8 cellular contexts compared by ENCODE assay signal in genomic region chr10:43138757-43139241, GRCh38. TPM values are rescaled to one million over a fixed set of nuclear protein-coding genes. Genes with fewer than 3 reads are reported as not detected.
DNase-seq lines count a peak whose midpoint lies in the region; ATAC-seq, FAIRE-seq and TF ChIP-seq lines count a peak whose summit lies in the region.

No MANE protein-coding gene starts in this region.

- TF ChIP-seq POLR2A in H1 (IDR thresholded peaks at IDR 0.05; ENCODE audit: control extremely low read depth in 1 of 2, low read depth in 2 of 2, low read length in 2 of 2): no peak

- H3K18ac ChIP-seq in H1 (ENCODE audit: extremely low read depth, low read length): no peak overlapping the region

- TF ChIP-seq CTCF in H1 (IDR thresholded peaks at IDR 0.05; ENCODE audit: control extremely low read depth in 1 of 3, insufficient read depth in 1 of 3, low read depth in 1 of 3, low read length in 3 of 3): no peak

- H3K36me3 Mint-ChIP-seq in stimulated activated naive B cell treated with anti-CD40 and anti-IgM and Interleukin-4, amounts not matched to agents 10 μg/mL and 1 μg/mL and 100 μg/mL, for 72 hours: peaks cover 2 to 10% of the 10 kb centered on the region in 2 donors

- POLR2A ChIA-PET in H1 (lab: Charles Lee; ENCODE audit: partially characterized antibody): interaction anchor here (0.6 to 1.0 kb wide), 3 partner anchors 22 to 265 kb away, joined by 3 to 4 read pairs (median 3); no protein-coding TSS in a partner anchor

- H4K8ac ChIP-seq in H1 (ENCODE audit: extremely low read depth, insufficient read depth, low read length): no peak overlapping the region

- peak overlapping the region; percentile 71 to 93 (median 80) for H3K4me3 ChIP-seq in H1 (ENCODE audit: extremely low read depth in 1 of 4, insufficient read depth in 2 of 4, low read depth in 3 of 4, low read length in 4 of 4)
- peak overlapping the region; percentile 85 to 86 for H3K4me3 ChIP-seq in mucosa of rectum (ENCODE audit: low read length in 2 of 2)

- H3K4me1 ChIP-seq in H1 (replicated peaks in 1 of 4; ENCODE audit: control insufficient read depth in 3 of 4, insufficient read depth in 4 of 4, low read length in 3 of 4) (peaks cover 0 to 5% (median 0%) of the 10 kb centered on the region in 4 experiments; a peak in 4 of 7 replicates), mucosa of rectum (ENCODE audit: control insufficient read depth in 2 of 2, insufficient read depth in 2 of 2, low read length in 2 of 2) (peaks cover 3 to 6% of the 10 kb centered on the region in 2 donors)

- H3K9ac ChIP-seq in H1 (replicated peaks in 1 of 4; ENCODE audit: extremely low read depth in 1 of 4, low read depth in 3 of 4, low read length in 3 of 4) (peak overlapping the region in 2 of 4 experiments; percentile 9 to 12; a peak in 2 of 7 replicates), mucosa of rectum (ENCODE audit: low read depth in 1 of 2, low read length in 2 of 2) (peak overlapping the region; percentile 82 to 85)

- no peaks in the 10 kb centered on the region for H3K36me3 ChIP-seq in H1 (ENCODE audit: control insufficient read depth in 2 of 4, insufficient read depth in 4 of 4, low read length in 3 of 4)
- H3K36me3 ChIP-seq in mucosa of rectum (ENCODE audit: control insufficient read depth in 2 of 2, insufficient read depth in 2 of 2, low read length in 2 of 2): no peaks in the 10 kb centered on the region

- no peaks in the 10 kb centered on the region for H3K9me3 ChIP-seq in H1 (ENCODE audit: insufficient read depth in 2 of 2, low read depth in 1 of 2, low read length in 1 of 2)
- no peaks in the 10 kb centered on the region for H3K9me3 ChIP-seq in mucosa of rectum (ENCODE audit: control insufficient read depth in 2 of 2, low read length in 2 of 2)

- H2BK120ac ChIP-seq in H1 (replicated peaks; ENCODE audit: low read depth, low read length): no peak overlapping the region

- no peak overlapping the region for H2BK5ac ChIP-seq in H1 (ENCODE audit: low read depth, low read length)

- no peak overlapping the region for H4K5ac ChIP-seq in H1 (ENCODE audit: insufficient read length, low read depth, low read length)

- H3K79me1 ChIP-seq in H1 (ENCODE audit: low read depth, low read length): no peaks in the 10 kb centered on the region

- peak overlapping the region; percentile 97 to 99 for H3K4me3 Mint-ChIP-seq in stimulated activated naive B cell treated with anti-CD40 and anti-IgM and Interleukin-4, amounts not matched to agents 10 μg/mL and 1 μg/mL and 100 μg/mL, for 72 hours

- no peaks in the 10 kb centered on the region for H3K9me3 Mint-ChIP-seq in stimulated activated naive B cell treated with anti-CD40 and anti-IgM and Interleukin-4, amounts not matched to agents 10 μg/mL and 1 μg/mL and 100 μg/mL, for 72 hours

- TF ChIP-seq EP300 in H1 (IDR thresholded peaks at IDR 0.05; ENCODE audit: borderline replicate concordance in 1 of 2, low read depth in 2 of 2, low read length in 2 of 2): no peak

- H3K27me3 ChIP-seq in H1 (replicated peaks in 1 of 4; ENCODE audit: control insufficient read depth in 3 of 4, extremely low read depth in 1 of 4, insufficient read depth in 3 of 4, low read length in 3 of 4) (peaks cover 0 to 7% (median 1%) of the 10 kb centered on the region in 4 experiments; a peak in 3 of 7 replicates), mucosa of rectum (ENCODE audit: control insufficient read depth in 2 of 2, insufficient read depth in 2 of 2, low read length in 2 of 2) (no peaks in the 10 kb centered on the region)

- peaks cover 1 to 2% of the 10 kb centered on the region in 2 experiments for H4K20me1 ChIP-seq in H1 (replicated peaks in 1 of 2; ENCODE audit: control insufficient read depth in 1 of 2, insufficient read depth in 2 of 2, low read length in 2 of 2)

- CTCF ChIA-PET in H1 (lab: Charles Lee; ENCODE audit: partially characterized antibody): interaction anchor here (0.6 to 1.4 kb wide), 4 partner anchors 18 to 319 kb away, joined by 3 to 6 read pairs (median 4); no protein-coding TSS in a partner anchor

- peak overlapping the region; percentile 1; the same call in 1 of the 2 replicates for H2AFZ ChIP-seq in H1 (ENCODE audit: low read length)

- no peak overlapping the region for H2BK12ac ChIP-seq in H1 (ENCODE audit: low read depth, low read length)

- no peak overlapping the region for H2BK20ac ChIP-seq in H1 (ENCODE audit: low read length)

- no peak overlapping the region for H3K56ac ChIP-seq in H1 (replicated peaks; ENCODE audit: insufficient read length, low read depth, low read length)

- H2BK15ac ChIP-seq in H1 (ENCODE audit: low read length): no peak overlapping the region

- H2AK5ac ChIP-seq in H1 (ENCODE audit: low read depth, low read length): no peak overlapping the region

- 6% methylated on average over 22 of the region's 22 CpGs; no CpG with 5 or more reads in 1 of the 2 experiments for WGBS in H1 (ENCODE audit: extremely low coverage in 1 of 2, insufficient coverage in 1 of 2, insufficient read length in 1 of 2, insufficient replicate concordance in 2 of 2, low coverage in 1 of 2, low lambda C conversion rate in 2 of 2, missing lambda C conversion rate in 1 of 2), 2 experiments

- peak; percentile 20 for DNase-seq in NCI-H1694 (lab: John Stamatoyannopoulos, UW)
- DNase-seq in activated CD4-positive, alpha-beta T cell treated with anti-CD3 and anti-CD28 coated beads, Interleukin-2, amount 50 U/mL, for 4 hours: peak; percentile 47 to 52
- no peak for DNase-seq in H1 (ENCODE audit: low read depth in 1 of 2, low spot score in 2 of 2)
- DNase-seq in stimulated activated naive B cell treated with anti-CD40 and anti-IgM and Interleukin-4, amounts not matched to agents 10 μg/mL and 1 μg/mL and 100 μg/mL, for 72 hours: peak; percentile 52
- no peak for DNase-seq in NCI-H1930 (lab: John Stamatoyannopoulos, UW)

- H3K27ac Mint-ChIP-seq in stimulated activated naive B cell treated with anti-CD40 and anti-IgM and Interleukin-4, amounts not matched to agents 10 μg/mL and 1 μg/mL and 100 μg/mL, for 72 hours: peak overlapping the region; percentile 99

- ATAC-seq in GM18498 (IDR thresholded peaks at IDR 0.05; ENCODE audit: unreplicated experiment) (peak; percentile 41), HG02588 (IDR thresholded peaks at IDR 0.05; ENCODE audit: unreplicated experiment) (peak; percentile 35)
- peak; percentile 60 to 66 for ATAC-seq in stimulated activated naive B cell treated with anti-CD40 and anti-IgM and Interleukin-4, amounts not matched to agents 10 μg/mL and 1 μg/mL and 100 μg/mL, for 72 hours (replicated peaks)

- H3K4ac ChIP-seq in H1 (replicated peaks; ENCODE audit: insufficient read length, low read depth, low read length): no peak overlapping the region

- H4K91ac ChIP-seq in H1 (replicated peaks; ENCODE audit: insufficient read length, low read length): no peak overlapping the region

- peaks cover 0 to 12% of the 10 kb centered on the region in 2 experiments; a peak in 1 of 4 replicates for H3K79me2 ChIP-seq in H1 (ENCODE audit: control insufficient read depth in 1 of 2, insufficient read depth in 2 of 2, low read length in 2 of 2)

- no peak overlapping the region for H3K23ac ChIP-seq in H1 (ENCODE audit: insufficient read length)

- H3K14ac ChIP-seq in H1 (ENCODE audit: insufficient read length): no peak overlapping the region

- H3K27me3 Mint-ChIP-seq in stimulated activated naive B cell treated with anti-CD40 and anti-IgM and Interleukin-4, amounts not matched to agents 10 μg/mL and 1 μg/mL and 100 μg/mL, for 72 hours: no peaks in the 10 kb centered on the region

- H3K27ac ChIP-seq in H1 (ENCODE audit: low read depth, low read length): no peak overlapping the region
- H3K27ac ChIP-seq in mucosa of rectum (ENCODE audit: low read depth in 2 of 2, low read length in 2 of 2): peak overlapping the region; percentile 87

- peak overlapping the region; percentile 71 to 78 for H3K4me2 ChIP-seq in H1 (ENCODE audit: insufficient read depth in 1 of 2, low read depth in 2 of 2, low read length in 2 of 2)

- H3K4me1 Mint-ChIP-seq in stimulated activated naive B cell treated with anti-CD40 and anti-IgM and Interleukin-4, amounts not matched to agents 10 μg/mL and 1 μg/mL and 100 μg/mL, for 72 hours: peaks cover 34 to 76% of the 10 kb centered on the region in 2 donors

- H3K23me2 ChIP-seq in H1 (ENCODE audit: low read depth, low read length): peaks cover 14% of the 10 kb centered on the region

- no peak for TF ChIP-seq RAD21 in H1 (IDR thresholded peaks at IDR 0.05 in 1 of 2, conservative IDR thresholded peaks at IDR 0.05 in 1 of 2; ENCODE audit: low read depth in 2 of 2, low read length in 2 of 2)

- FAIRE-seq in H1 (lab: Jason Lieb, UNC): no peak

TF ChIP-seq in H1, 55 proteins besides CTCF, POLR2A, EP300 and RAD21:
- no peak for TF ChIP-seq HDAC2 (IDR thresholded peaks at IDR 0.05; ENCODE audit: borderline replicate concordance in 1 of 2, low read depth in 2 of 2, low read length in 2 of 2)
- peak in 1 of 2 experiments; percentile 15; a peak in 1 of 4 replicates for TF ChIP-seq SIN3A (conservative IDR thresholded peaks at IDR 0.05 in 1 of 2, IDR thresholded peaks at IDR 0.05 in 1 of 2; ENCODE audit: low read depth in 1 of 2, low read length in 2 of 2)

RNA-seq across cellular contexts. Expression of gene CSGALNACT2, which starts 0.6 kb away (rescaled TPM):
- 5.3 and 5.7 TPM in 2 replicates for total RNA-seq in H1 (2021; fragmentation: NEBNext Ultra II Directional; extraction: Animal tissue kit (Norgen Biotek cat#: 25700))
- polyA plus RNA-seq in H1 (2011; rRNA removed): 1.8 and 2.6 TPM in 2 replicates
- polyA plus RNA-seq in H1 (2011; cell fraction: cytosol; rRNA removed): 3.2 TPM
- polyA plus RNA-seq in H1 (2011; cell fraction: nucleus; rRNA removed): 1.9 TPM
- 2.4 to 4.0 TPM (median 2.7 TPM) in 4 replicates for polyA plus RNA-seq in H1 (2012, experiment 1 of 2)
- polyA plus RNA-seq in H1 (2012, experiment 2 of 2): 0.38 TPM
- polyA plus RNA-seq in H1 (2013, experiment 1 of 2): 5.4 TPM
- polyA plus RNA-seq in H1 (2013, experiment 2 of 2): 5.1 TPM
- 3.4 and 4.1 TPM in 2 replicates for polyA minus RNA-seq in H1 (2011; rRNA and poly(A)+ RNA removed)
- 1.5 TPM for polyA minus RNA-seq in H1 (2011; cell fraction: cytosol; rRNA and poly(A)+ RNA removed)
- polyA minus RNA-seq in H1 (2011; cell fraction: nucleus; rRNA and poly(A)+ RNA removed): 5.9 TPM

Comparison
In these comparisons a context has a peak if more than half of its experiments do, and no peak if none do; other contexts are left out.
1. DNase-seq: peak in NCI-H1694 (single experiment), activated CD4-positive, alpha-beta T cell treated with anti-CD3 and anti-CD28 coated beads, Interleukin-2, amount 50 U/mL, for 4 hours (2 of 2) and stimulated activated naive B cell treated with anti-CD40 and anti-IgM and Interleukin-4, amounts not matched to agents 10 μg/mL and 1 μg/mL and 100 μg/mL, for 72 hours (single experiment); none in H1 (0 of 2) and NCI-H1930 (0 of 2).
2. Peak in every context shown above with its lines, with median percentiles within 50 percentile points of each other: ATAC-seq.